In the genomic region with DNA sequence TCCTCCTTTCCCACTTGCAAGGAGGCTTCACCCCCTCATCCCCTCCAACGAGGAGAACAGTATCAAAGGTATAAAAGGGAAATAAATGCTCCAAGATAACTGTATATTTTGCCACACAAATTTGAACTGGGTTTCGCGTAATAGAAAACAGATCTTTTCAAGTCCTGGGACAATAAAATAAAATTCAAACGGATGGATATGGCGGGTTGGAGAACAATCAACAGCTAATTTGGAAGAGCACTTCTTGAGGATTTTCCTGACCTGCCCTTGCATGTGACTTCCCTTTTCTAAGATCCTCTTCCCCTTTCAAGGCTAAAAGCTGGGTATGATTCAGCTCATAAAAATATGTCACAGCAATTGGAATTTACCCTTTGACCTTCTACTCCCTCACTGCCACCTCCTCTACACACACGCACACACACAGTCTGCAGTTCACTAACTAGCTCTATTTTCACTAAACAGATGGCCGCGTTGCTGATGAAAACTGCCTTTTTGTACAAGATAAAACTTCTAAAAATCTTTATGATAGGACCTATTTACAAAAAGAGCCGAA, we compare ENCODE assay signal across 10 cellular contexts.
DNase-seq lines count a peak whose midpoint lies in the region; ATAC-seq, FAIRE-seq and TF ChIP-seq lines count a peak whose summit lies in the region.
"Had no signal": no experiment of that assay in that cellular context is flagged by ENCODE, and none has a peak within 500 bp of the region (broad histone marks: within the 10 kb centered on the region; RNA-seq: fewer than 3 reads in every experiment).

No MANE protein-coding gene starts in this region.

- peak overlapping the region; percentile 50; the same call in 1 of the 2 replicates for H3K4me3 ChIP-seq in PC-9

- H3K9me3 ChIP-seq in PC-9 (ENCODE audit: insufficient read depth, low read depth), result no peaks in the 10 kb centered on the region; the same call in 1 of the 2 replicates

- peak overlapping the region; percentile 65 for H3K4me2 ChIP-seq in PC-9

- H3K27me3 ChIP-seq in PC-9 (ENCODE audit: insufficient read depth, low read depth), result no peaks in the 10 kb centered on the region

- no peaks in the 10 kb centered on the region for H3K79me2 ChIP-seq in PC-9 (ENCODE audit: low read depth)

- H3K27ac Mint-ChIP-seq in osteocyte (ENCODE audit: unreplicated experiment), result peak overlapping the region; percentile 98
- H3K27ac Mint-ChIP-seq: stimulated activated naive CD8-positive, alpha-beta T cell treated with anti-CD3 and anti-CD28 coated beads, Interleukin-15, Interleukin-2, amounts not matched to agents 100 ng/mL and 50 ng/mL, for 24 hours had no signal

- no peaks in the 10 kb centered on the region for H3K36me3 ChIP-seq in PC-9 (ENCODE audit: low read depth)

- H3K27me3 Mint-ChIP-seq in osteocyte (ENCODE audit: unreplicated experiment), result no peaks in the 10 kb centered on the region
- H3K27me3 Mint-ChIP-seq: stimulated activated naive CD8-positive, alpha-beta T cell treated with anti-CD3 and anti-CD28 coated beads, Interleukin-15, Interleukin-2, amounts not matched to agents 100 ng/mL and 50 ng/mL, for 24 hours had no signal

- H3K4me3 Mint-ChIP-seq in osteocyte (ENCODE audit: unreplicated experiment), result peak overlapping the region; percentile 70
- H3K4me3 Mint-ChIP-seq: stimulated activated naive CD8-positive, alpha-beta T cell treated with anti-CD3 and anti-CD28 coated beads, Interleukin-15, Interleukin-2, amounts not matched to agents 100 ng/mL and 50 ng/mL, for 24 hours had no signal

- intact Hi-C loops in PC-9 (cut with micrococcal nuclease; ENCODE audit: unreplicated experiment), result loop anchor here (1.0 to 10.0 kb wide), 11 partner anchors 224 to 1194 kb away; a partner anchor contains a TSS

- H3K27ac ChIP-seq in PC-9, result peak overlapping the region; percentile 49

- no TSS peak for BruUV-seq in PC-9 (replicated peaks; lab: Mats Ljungman, UMichigan)

- DNase-seq in Daoy (ENCODE audit: low read depth) (peak; percentile 59), PC-9 (peak; percentile 30 to 83), fibroblast of peridontal ligament (ENCODE audit: extremely low read depth) (peak; percentile 23), osteocyte (ENCODE audit: extremely low spot score, unreplicated experiment) (no peak), frontal cortex (ENCODE audit: low spot score in 2 of 2) (no peak), NCI-H1930 (lab: John Stamatoyannopoulos, UW) (no peak)
- DNase-seq in activated CD4-positive, alpha-beta T cell treated with anti-CD3 and anti-CD28 coated beads for 48 hours, result no peak

- CTCF ChIA-PET in PC-9 (lab: Charles Lee), result interaction anchor here (0.7 to 0.8 kb wide), 2 partner anchors 385 to 1040 kb away, joined by 3 read pairs; no protein-coding TSS in a partner anchor

- POLR2A ChIA-PET in PC-9 (lab: Charles Lee; ENCODE audit: unreplicated experiment), result interaction anchor here (0.6 kb wide), 2 partner anchors 647 to 998 kb away, joined by 4 to 9 read pairs; no protein-coding TSS in a partner anchor

- TF ChIP-seq CTCF in PC-9 (conservative IDR thresholded peaks at IDR 0.05) (no peak), osteocyte (IDR thresholded peaks at IDR 0.05) (no peak)

- H4K20me1 ChIP-seq in PC-9 (ENCODE audit: insufficient read depth), result no peaks in the 10 kb centered on the region

- H3K9me3 Mint-ChIP-seq in osteocyte (ENCODE audit: unreplicated experiment), result peaks cover 4% of the 10 kb centered on the region
- H3K9me3 Mint-ChIP-seq: stimulated activated naive CD8-positive, alpha-beta T cell treated with anti-CD3 and anti-CD28 coated beads, Interleukin-15, Interleukin-2, amounts not matched to agents 100 ng/mL and 50 ng/mL, for 24 hours had no signal

- peaks cover 71% of the 10 kb centered on the region for H3K4me1 Mint-ChIP-seq in osteocyte (ENCODE audit: unreplicated experiment)

- H3K9me2 ChIP-seq in PC-9 (ENCODE audit: insufficient read depth), result no peaks in the 10 kb centered on the region

- FAIRE-seq in frontal cortex (lab: Jason Lieb, UNC), result no peak
- FAIRE-seq: GM18507 had no signal

- H3K36me3 Mint-ChIP-seq in osteocyte (ENCODE audit: unreplicated experiment), result no peaks in the 10 kb centered on the region

- peak overlapping the region; percentile 81; the same call in 1 of the 2 replicates for H2AFZ ChIP-seq in PC-9

- H3K4me1 ChIP-seq in PC-9 (replicated peaks; ENCODE audit: insufficient read depth), result peaks cover 13% of the 10 kb centered on the region

- ATAC-seq in GM18511 (IDR thresholded peaks at IDR 0.05; ENCODE audit: unreplicated experiment), result no peak

- H3F3A ChIP-seq in PC-9 (ENCODE audit: insufficient read depth, low read depth), result 0 out of 2 replicates have a peak, but pooled peaks cover 5% of the 10 kb centered on the region

Comparison
In these comparisons a context has a peak if more than half of its experiments do, and no peak if none do; other contexts are left out.
1. DNase-seq: peak in Daoy (single experiment), PC-9 (2 of 2) and fibroblast of peridontal ligament (single experiment); none in osteocyte (single experiment), activated CD4-positive, alpha-beta T cell treated with anti-CD3 and anti-CD28 coated beads for 48 hours (single experiment), frontal cortex (0 of 2) and NCI-H1930 (0 of 2).